ENCODE assay signal across 8 cellular contexts in the genomic region with DNA sequence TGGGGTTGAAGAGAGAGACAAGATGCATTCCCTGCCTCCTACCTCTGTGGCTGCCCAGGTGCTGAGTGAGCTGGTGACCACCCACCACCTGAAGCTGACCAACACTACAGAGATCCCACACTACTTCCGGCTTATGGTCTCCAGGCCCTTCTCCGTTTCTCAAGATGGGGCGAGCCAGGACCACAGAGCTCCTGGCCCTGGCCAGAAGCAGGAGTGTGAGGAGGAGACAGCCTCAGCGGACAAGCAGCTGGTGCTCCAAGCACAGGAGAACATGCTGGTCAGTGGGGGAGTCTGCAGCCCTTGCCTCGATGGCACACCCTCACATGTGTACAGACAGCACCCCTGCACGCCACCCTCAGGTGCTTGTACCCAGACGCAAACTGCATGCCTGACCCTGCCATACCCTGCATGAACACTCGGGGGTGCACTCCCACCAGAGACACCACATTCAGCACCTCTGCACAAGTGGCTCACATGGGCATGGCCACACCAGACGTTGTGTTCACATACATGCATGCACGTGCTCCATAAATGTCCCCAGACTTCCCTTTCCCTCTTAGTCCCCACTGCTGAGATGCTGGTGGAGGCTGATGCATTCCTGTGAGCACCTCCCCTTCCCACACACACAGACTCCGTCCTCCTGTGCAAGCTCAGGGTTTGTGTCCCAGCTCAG. TPM values are rescaled to one million over a fixed set of nuclear protein-coding genes. Genes with fewer than 3 reads are reported as not detected.
A peak's percentile ranks its signal among the peaks of the same experiment; 100 is the strongest.
DNase-seq lines count a peak whose midpoint lies in the region; ATAC-seq and TF ChIP-seq lines count a peak whose summit lies in the region.

No MANE protein-coding gene starts in this region.

- TF ChIP-seq POLR2A in ovary (IDR thresholded peaks at IDR 0.05): no peak

- H3K27ac Mint-ChIP-seq in activated T-cell treated with anti-CD3 and anti-CD28 coated beads, Interleukin-2, amount 50 U/mL, for 24 hours: peak overlapping the region; percentile 61

- CTCF ChIA-PET in AG04449 (lab: Yijun Ruan, JAX): interaction anchor here (1.0 to 6.1 kb wide), 14 partner anchors 10 to 378 kb away, joined by 3 to 51 read pairs (median 6); a partner anchor contains a TSS

- POLR2A ChIA-PET in AG04449 (lab: Yijun Ruan, JAX): interaction anchor here (1.1 kb wide), 1 partner anchor 19 kb away, joined by 3 read pairs; a partner anchor contains a TSS

- peak; percentile 70 for ATAC-seq in GM18502 (IDR thresholded peaks at IDR 0.05; ENCODE audit: poor library complexity, unreplicated experiment)
- peak; percentile 80 for ATAC-seq in HG02973 (IDR thresholded peaks at IDR 0.05; ENCODE audit: unreplicated experiment)
- peak; percentile 89 for ATAC-seq in upper lobe of right lung

- TF ChIP-seq CTCF in AG04449 (IDR thresholded peaks at IDR 0.05; ENCODE audit: insufficient read depth, low read length, missing control alignments): peak; percentile 84
- peak; percentile 95 for TF ChIP-seq CTCF in OCI-LY3 (IDR thresholded peaks at IDR 0.05; ENCODE audit: low read depth, low read length)
- peak; percentile 77 for TF ChIP-seq CTCF in fibroblast of the aortic adventitia (IDR thresholded peaks at IDR 0.05; ENCODE audit: insufficient read depth, low read length)
- peak in 1 of 3 donors; percentile 26 for TF ChIP-seq CTCF in ovary (IDR thresholded peaks at IDR 0.05)
- TF ChIP-seq CTCF in upper lobe of right lung (IDR thresholded peaks at IDR 0.05): peak; percentile 80

- TF ChIP-seq EP300 in ovary (IDR thresholded peaks at IDR 0.05): no peak

- no peaks in the 10 kb centered on the region for H3K79me2 ChIP-seq in OCI-LY3 (ENCODE audit: low read length)

- H3K4me1 ChIP-seq in OCI-LY3 (ENCODE audit: low read length) (peaks cover 26% of the 10 kb centered on the region), ovary (ENCODE audit: insufficient read depth) (no peaks in the 10 kb centered on the region), upper lobe of right lung (no peaks in the 10 kb centered on the region)

- no peak overlapping the region for H3K4me2 ChIP-seq in OCI-LY3 (ENCODE audit: low read length)

- WGBS in ovary, 3 donors: 52 to 62% (median 59%) methylated on average over 11 of the region's 11 CpGs

- intact Hi-C loops in ovary (cut with DNase I): loop anchor here in 2 of 4 donors (10.0 kb wide), 2 partner anchors 227 to 357 kb away; a partner anchor contains a TSS
- intact Hi-C loops in upper lobe of right lung (cut with DNase I): no loop called here

- no peak overlapping the region for H2AFZ ChIP-seq in OCI-LY3 (ENCODE audit: low read depth, low read length)

- H3K36me3 ChIP-seq in OCI-LY3 (replicated peaks; ENCODE audit: low read depth, low read length) (peaks cover 12% of the 10 kb centered on the region), ovary (no peaks in the 10 kb centered on the region), upper lobe of right lung (peaks cover 33% of the 10 kb centered on the region)

- no peak overlapping the region for H3K4me3 Mint-ChIP-seq in activated T-cell treated with anti-CD3 and anti-CD28 coated beads, Interleukin-2, amount 50 U/mL, for 24 hours

- no peaks in the 10 kb centered on the region for H3K9me3 Mint-ChIP-seq in activated T-cell treated with anti-CD3 and anti-CD28 coated beads, Interleukin-2, amount 50 U/mL, for 24 hours

- H3K27me3 Mint-ChIP-seq in activated T-cell treated with anti-CD3 and anti-CD28 coated beads, Interleukin-2, amount 50 U/mL, for 24 hours: no peaks in the 10 kb centered on the region

- H3K4me3 ChIP-seq in AG04449 (ENCODE audit: low read depth, low read length): no peak overlapping the region
- H3K4me3 ChIP-seq in OCI-LY3 (ENCODE audit: low read length): no peak overlapping the region
- no peak overlapping the region for H3K4me3 ChIP-seq in fibroblast of the aortic adventitia (ENCODE audit: low read depth, low read length)
- H3K4me3 ChIP-seq in ovary: no peak overlapping the region
- H3K4me3 ChIP-seq in upper lobe of right lung: no peak overlapping the region

- H3K36me3 Mint-ChIP-seq in activated T-cell treated with anti-CD3 and anti-CD28 coated beads, Interleukin-2, amount 50 U/mL, for 24 hours (ENCODE audit: low read depth): peaks cover 44% of the 10 kb centered on the region

- H4K20me1 ChIP-seq in OCI-LY3 (ENCODE audit: insufficient read depth, low read length): 0 out of 2 replicates have a peak, but pooled peaks cover 5% of the 10 kb centered on the region

- DNase-seq in AG04449 (ENCODE audit: low read depth, low spot score): no peak
- DNase-seq in activated T-cell treated with anti-CD3 and anti-CD28 coated beads, Interleukin-2, amount 50 U/mL, for 24 hours: peak; percentile 78
- DNase-seq in fibroblast of the aortic adventitia (ENCODE audit: low read depth): peak; percentile 45
- peak in 3 of 5 donors; percentile 44 to 67 (median 46) for DNase-seq in ovary
- peak; percentile 85 for DNase-seq in upper lobe of right lung

- H3K9ac ChIP-seq in OCI-LY3 (ENCODE audit: low read length): no peak overlapping the region

- no peaks in the 10 kb centered on the region for H3K9me3 ChIP-seq in OCI-LY3 (ENCODE audit: insufficient read depth, low read length)
- H3K9me3 ChIP-seq in ovary: no peaks in the 10 kb centered on the region
- H3K9me3 ChIP-seq in upper lobe of right lung: no peaks in the 10 kb centered on the region

- peaks cover 3% of the 10 kb centered on the region for H3K4me1 Mint-ChIP-seq in activated T-cell treated with anti-CD3 and anti-CD28 coated beads, Interleukin-2, amount 50 U/mL, for 24 hours (ENCODE audit: low read depth)

- H3K27ac ChIP-seq in OCI-LY3 (ENCODE audit: low read length) (no peak overlapping the region), ovary (no peak overlapping the region), upper lobe of right lung (no peak overlapping the region)

- 0 out of 2 replicates have a peak, but pooled peaks cover 3% of the 10 kb centered on the region for H3K27me3 ChIP-seq in OCI-LY3 (ENCODE audit: low read depth, low read length)
- no peaks in the 10 kb centered on the region for H3K27me3 ChIP-seq in ovary
- no peaks in the 10 kb centered on the region for H3K27me3 ChIP-seq in upper lobe of right lung

RNA-seq across cellular contexts. Expression of a gene that starts 19.0 kb away (rescaled TPM):
- total RNA-seq in fibroblast of the aortic adventitia (ENCODE audit: low replicate concordance): 20.6 and 40.9 TPM in 2 replicates
- total RNA-seq in ovary: 10 to 100 TPM; 27.1 to 50.4 (median 44.9) TPM
- polyA plus RNA-seq in ovary: 10 to 100 TPM; 41.3 to 42.7 TPM
- total RNA-seq in upper lobe of right lung: 81.7 TPM

RNA-seq across cellular contexts. Expression of a gene that starts 20.6 kb away (rescaled TPM):
- total RNA-seq in fibroblast of the aortic adventitia (ENCODE audit: low replicate concordance): 8.3 and 20.7 TPM in 2 replicates
- total RNA-seq in ovary: 10 to 100 TPM; 12.8 to 32.5 (median 24.0) TPM
- polyA plus RNA-seq in ovary: 10 to 100 TPM; 19.1 to 58.9 TPM
- 70.2 TPM for total RNA-seq in upper lobe of right lung

RNA-seq across cellular contexts. Expression of a gene that starts 47.5 kb away (rescaled TPM):
- total RNA-seq in fibroblast of the aortic adventitia (ENCODE audit: low replicate concordance) (36.2 and 38.0 TPM in 2 replicates), ovary (10 to 100 TPM; 17.0 to 41.1 (median 29.4) TPM), upper lobe of right lung (32.7 TPM)
- 10 to 100 TPM; 12.4 to 24.9 TPM for polyA plus RNA-seq in ovary
